Comparison of ENCODE assay signal across 11 cellular contexts in genomic region chr10:44990302-44990655, GRCh38. TPM values are rescaled to one million over a fixed set of nuclear protein-coding genes. Genes with fewer than 3 reads are reported as not detected.
DNase-seq lines count a peak whose midpoint lies in the region; ATAC-seq and TF ChIP-seq lines count a peak whose summit lies in the region.
"Had no signal": no experiment of that assay in that cellular context is flagged by ENCODE, and none has a peak within 500 bp of the region (broad histone marks: within the 10 kb centered on the region; RNA-seq: fewer than 3 reads in every experiment).

No MANE protein-coding gene starts in this region.

- H3K9me3 Mint-ChIP-seq in mesothelial cell of epicardium = no peaks in the 10 kb centered on the region
- H3K9me3 Mint-ChIP-seq: stimulated activated naive CD8-positive, alpha-beta T cell treated with anti-CD3 and anti-CD28 coated beads, Interleukin-15, Interleukin-2, amounts not matched to agents 100 ng/mL and 50 ng/mL, for 24 hours had no signal

- H3F3A ChIP-seq in Loucy (ENCODE audit: low read depth) = no peaks in the 10 kb centered on the region

- ATAC-seq in HG02571 (IDR thresholded peaks at IDR 0.05; ENCODE audit: unreplicated experiment) = no peak
- ATAC-seq in left lung = no peak

- peak overlapping the region; percentile 52 for H3K27ac Mint-ChIP-seq in mesothelial cell of epicardium
- H3K27ac Mint-ChIP-seq: stimulated activated naive CD8-positive, alpha-beta T cell treated with anti-CD3 and anti-CD28 coated beads, Interleukin-15, Interleukin-2, amounts not matched to agents 100 ng/mL and 50 ng/mL, for 24 hours had no signal

- H3K36me3 ChIP-seq in BJ (ENCODE audit: control insufficient read depth, insufficient read depth, low read length) (no peaks in the 10 kb centered on the region), Loucy (ENCODE audit: insufficient read depth, low read length) (no peaks in the 10 kb centered on the region), left lung (peaks cover 0 to 88% of the 10 kb centered on the region in 2 donors)

- H3K36me3 Mint-ChIP-seq in mesothelial cell of epicardium = peaks cover 2% of the 10 kb centered on the region

- no peak overlapping the region for H3K9ac ChIP-seq in Loucy (ENCODE audit: low read depth, low read length, poor library complexity, severe bottlenecking)

- 0 out of 2 replicates have a peak, but pooled peaks have one; percentile 9 for TF ChIP-seq CTCF in BJ (IDR thresholded peaks at IDR 0.05; ENCODE audit: insufficient read depth, low read depth, low read length)
- 0 out of 2 replicates have a peak, but pooled peaks have one; percentile 14 for TF ChIP-seq CTCF in Loucy (conservative IDR thresholded peaks at IDR 0.05; ENCODE audit: low read length)
- TF ChIP-seq CTCF in mesothelial cell of epicardium (IDR thresholded peaks at IDR 0.05; ENCODE audit: unreplicated experiment) = no peak
- TF ChIP-seq CTCF in left lung (IDR thresholded peaks at IDR 0.05) = no peak

- peaks cover 53% of the 10 kb centered on the region for H3K4me1 Mint-ChIP-seq in mesothelial cell of epicardium

- no peaks in the 10 kb centered on the region for H3K27me3 Mint-ChIP-seq in mesothelial cell of epicardium (ENCODE audit: low read depth)

- no peaks in the 10 kb centered on the region for H3K27me3 ChIP-seq in BJ (ENCODE audit: control insufficient read depth, insufficient read depth, low read length)
- no peaks in the 10 kb centered on the region for H3K27me3 ChIP-seq in Loucy (ENCODE audit: insufficient read depth, low read length, poor library complexity, severe bottlenecking)
- no peaks in the 10 kb centered on the region for H3K27me3 ChIP-seq in left lung
- H3K27me3 ChIP-seq: Peyer's patch had no signal

- intact Hi-C loops in left lung (cut with DNase I) = no loop called here

- no peak overlapping the region for H3K4me3 Mint-ChIP-seq in mesothelial cell of epicardium
- H3K4me3 Mint-ChIP-seq: stimulated activated naive CD8-positive, alpha-beta T cell treated with anti-CD3 and anti-CD28 coated beads, Interleukin-15, Interleukin-2, amounts not matched to agents 100 ng/mL and 50 ng/mL, for 24 hours had no signal

- H3K4me3 ChIP-seq in BJ (ENCODE audit: low read depth, low read length) (no peak overlapping the region), Loucy (ENCODE audit: low read length, poor library complexity, severe bottlenecking) (no peak overlapping the region), left lung (no peak overlapping the region)
- H3K4me3 ChIP-seq: Peyer's patch had no signal

- H3K9me3 ChIP-seq in Loucy (ENCODE audit: insufficient read depth, low read depth, low read length) (no peaks in the 10 kb centered on the region), left lung (no peaks in the 10 kb centered on the region)
- H3K9me3 ChIP-seq: Peyer's patch had no signal

- CTCF ChIA-PET in BJ (lab: Yijun Ruan, JAX) = interaction anchor here (1.0 to 1.4 kb wide), 2 partner anchors 11 to 57 kb away, joined by 3 to 4 read pairs; partner anchors contain the start of gene DEPP1

- no peaks in the 10 kb centered on the region for H3K79me2 ChIP-seq in Loucy (ENCODE audit: insufficient read depth, low read length)

- H3K4me1 ChIP-seq in Loucy (ENCODE audit: insufficient read depth, low read length, poor library complexity, severe bottlenecking) = peaks cover 25% of the 10 kb centered on the region
- H3K4me1 ChIP-seq in left lung = peaks cover 6 to 43% of the 10 kb centered on the region in 2 donors

- DNase-seq in BJ (ENCODE audit: low read depth) = no peak
- DNase-seq in ecto neural progenitor cell (ENCODE audit: low spot score) = peak; percentile 72
- peak in 1 of 2 experiments; percentile 41 for DNase-seq in mesothelial cell of epicardium (ENCODE audit: low spot score in 2 of 2, unreplicated experiment in 2 of 2)
- no peak for DNase-seq in cortex of kidney (lab: John Stamatoyannopoulos, UW)
- no peak for DNase-seq in kidney glomerular epithelial cell (lab: John Stamatoyannopoulos, UW)
- DNase-seq in left lung = no peak
- DNase-seq: activated CD4-positive, alpha-beta T cell treated with anti-CD3 and anti-CD28 coated beads for 48 hours; Peyer's patch had no signal

- no peak overlapping the region for H3K4me2 ChIP-seq in Loucy (ENCODE audit: low read depth, low read length, poor library complexity, severe bottlenecking)

- POLR2A ChIA-PET in BJ (lab: Charles Lee) = no interaction called here

- peak overlapping the region in 1 of 2 donors; percentile 43 for H3K27ac ChIP-seq in left lung
- H3K27ac ChIP-seq: Peyer's patch had no signal

- no peak overlapping the region for H2AFZ ChIP-seq in Loucy (ENCODE audit: low read length)

- no peaks in the 10 kb centered on the region for H4K20me1 ChIP-seq in Loucy (ENCODE audit: insufficient read depth, low read length, poor library complexity, severe bottlenecking)

- H3K9me2 ChIP-seq in Loucy (replicated peaks; ENCODE audit: low read depth, low read length) = no peaks in the 10 kb centered on the region

RNA-seq across cellular contexts. Expression of gene ZNF22, which starts 10.4 kb away (rescaled TPM):
- polyA plus RNA-seq in BJ (2011; rRNA removed) = 7.2 and 13.0 TPM in 2 replicates
- 2.2 and 2.5 TPM in 2 replicates for polyA minus RNA-seq in BJ (2011; rRNA and poly(A)+ RNA removed)
- total RNA-seq in mesothelial cell of epicardium = 44.7 to 46.8 TPM (median 45.2 TPM) in 3 replicates
- total RNA-seq in left lung = 10 to 100 TPM; 19.3 to 24.0 TPM

RNA-seq across cellular contexts. Expression of gene DEPP1, which starts 11.7 kb away (rescaled TPM):
- polyA plus RNA-seq in BJ (2011; rRNA removed) = 7.0 and 11.9 TPM in 2 replicates
- 12.0 and 17.5 TPM in 2 replicates for polyA minus RNA-seq in BJ (2011; rRNA and poly(A)+ RNA removed)
- total RNA-seq in mesothelial cell of epicardium (8.0 to 11.1 TPM (median 10.1 TPM) in 3 replicates), left lung (10 to 100 TPM; 25.4 to 33.9 TPM)

RNA-seq across cellular contexts. Expression of gene RASSF4, which starts 30.7 kb away (rescaled TPM):
- polyA plus RNA-seq in BJ (2011; rRNA removed) = 2.5 and 3.9 TPM in 2 replicates
- 3.0 and 3.6 TPM in 2 replicates for polyA minus RNA-seq in BJ (2011; rRNA and poly(A)+ RNA removed)
- total RNA-seq in mesothelial cell of epicardium (15.4 to 16.6 TPM (median 16.3 TPM) in 3 replicates), left lung (10 to 100 TPM; 52.2 to 54.7 TPM)

Comparison
In these comparisons a context has a peak if more than half of its experiments do, and no peak if none do; other contexts are left out.
1. CTCF ChIP-seq: peak in BJ (single experiment) and Loucy (single experiment); none in mesothelial cell of epicardium (single experiment) and left lung (0 of 2).